1 cellular context compared by ENCODE assay signal in the genomic region with DNA sequence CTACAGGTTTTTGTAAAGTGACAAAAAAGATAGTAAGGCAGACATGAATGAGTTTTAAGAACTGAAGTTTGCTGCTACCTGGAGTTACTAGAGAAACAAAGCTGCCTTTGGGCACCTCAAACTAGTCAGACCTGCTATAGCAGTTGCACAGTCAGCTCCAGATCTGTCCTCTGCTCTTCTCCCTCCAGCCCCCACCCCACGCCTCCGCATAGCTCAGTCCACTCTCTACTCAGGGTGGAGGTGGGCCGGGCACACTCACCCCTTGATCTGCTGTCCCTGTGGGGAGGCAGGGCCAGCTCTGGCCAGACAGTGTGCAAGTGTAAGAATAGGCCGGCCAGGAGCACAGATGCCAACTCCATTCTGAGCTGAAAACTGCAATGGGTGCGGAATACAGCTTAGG.
A peak's percentile ranks its signal among the peaks of the same experiment; 100 is the strongest.
TF ChIP-seq lines count a peak whose summit lies in the region.

No MANE protein-coding gene starts in this region.

TF ChIP-seq in HepG2, 621 proteins besides CTCF, POLR2A, EP300 and RAD21 (continued from another document and continues in another):
- TF ChIP-seq, protein P1, sequence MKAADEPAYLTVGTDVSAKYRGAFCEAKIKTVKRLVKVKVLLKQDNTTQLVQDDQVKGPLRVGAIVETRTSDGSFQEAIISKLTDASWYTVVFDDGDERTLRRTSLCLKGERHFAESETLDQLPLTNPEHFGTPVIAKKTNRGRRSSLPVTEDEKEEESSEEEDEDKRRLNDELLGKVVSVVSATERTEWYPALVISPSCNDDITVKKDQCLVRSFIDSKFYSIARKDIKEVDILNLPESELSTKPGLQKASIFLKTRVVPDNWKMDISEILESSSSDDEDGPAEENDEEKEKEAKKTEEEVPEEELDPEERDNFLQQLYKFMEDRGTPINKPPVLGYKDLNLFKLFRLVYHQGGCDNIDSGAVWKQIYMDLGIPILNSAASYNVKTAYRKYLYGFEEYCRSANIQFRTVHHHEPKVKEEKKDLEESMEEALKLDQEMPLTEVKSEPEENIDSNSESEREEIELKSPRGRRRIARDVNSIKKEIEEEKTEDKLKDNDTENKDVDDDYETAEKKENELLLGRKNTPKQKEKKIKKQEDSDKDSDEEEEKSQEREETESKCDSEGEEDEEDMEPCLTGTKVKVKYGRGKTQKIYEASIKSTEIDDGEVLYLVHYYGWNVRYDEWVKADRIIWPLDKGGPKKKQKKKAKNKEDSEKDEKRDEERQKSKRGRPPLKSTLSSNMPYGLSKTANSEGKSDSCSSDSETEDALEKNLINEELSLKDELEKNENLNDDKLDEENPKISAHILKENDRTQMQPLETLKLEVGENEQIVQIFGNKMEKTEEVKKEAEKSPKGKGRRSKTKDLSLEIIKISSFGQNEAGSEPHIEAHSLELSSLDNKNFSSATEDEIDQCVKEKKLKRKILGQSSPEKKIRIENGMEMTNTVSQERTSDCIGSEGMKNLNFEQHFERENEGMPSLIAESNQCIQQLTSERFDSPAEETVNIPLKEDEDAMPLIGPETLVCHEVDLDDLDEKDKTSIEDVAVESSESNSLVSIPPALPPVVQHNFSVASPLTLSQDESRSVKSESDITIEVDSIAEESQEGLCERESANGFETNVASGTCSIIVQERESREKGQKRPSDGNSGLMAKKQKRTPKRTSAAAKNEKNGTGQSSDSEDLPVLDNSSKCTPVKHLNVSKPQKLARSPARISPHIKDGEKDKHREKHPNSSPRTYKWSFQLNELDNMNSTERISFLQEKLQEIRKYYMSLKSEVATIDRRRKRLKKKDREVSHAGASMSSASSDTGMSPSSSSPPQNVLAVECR (CRISPR knock-in tag; IDR thresholded peaks at IDR 0.05; ENCODE audit: borderline replicate concordance) = peak; percentile 38; the same call in 1 of the 2 replicates
- TF ChIP-seq MED1 (CRISPR knock-in tag; IDR thresholded peaks at IDR 0.05) (0 out of 2 replicates have a peak, but pooled peaks have one; percentile 27), HNF4A (CRISPR knock-in tag; IDR thresholded peaks at IDR 0.05) (peak; percentile 42; the same call in 1 of the 2 replicates), MTA1 (CRISPR knock-in tag; IDR thresholded peaks at IDR 0.05; ENCODE audit: borderline replicate concordance) (peak; percentile 72; the same call in 1 of the 2 replicates), SALL1 (CRISPR knock-in tag; IDR thresholded peaks at IDR 0.05) (peak; percentile 63; the same call in 1 of the 2 replicates), ZMYM4 (CRISPR knock-in tag; IDR thresholded peaks at IDR 0.05) (0 out of 2 replicates have a peak, but pooled peaks have one; percentile 47), ZBTB38 (CRISPR knock-in tag; IDR thresholded peaks at IDR 0.05) (0 out of 2 replicates have a peak, but pooled peaks have one; percentile 55), ZNF337 (CRISPR knock-in tag; IDR thresholded peaks at IDR 0.05; ENCODE audit: borderline replicate concordance, low read depth) (0 out of 2 replicates have a peak, but pooled peaks have one; percentile 20), ZNF121 (CRISPR knock-in tag; IDR thresholded peaks at IDR 0.05) (no peak), XRCC5 (optimal IDR thresholded peaks at IDR 0.05; ENCODE audit: low read length) (peak; percentile 85), DNMT3B (CRISPR knock-in tag; conservative IDR thresholded peaks at IDR 0.05) (no peak), TBX3 (IDR thresholded peaks at IDR 0.05; ENCODE audit: borderline replicate concordance) (no peak), GATAD2A (CRISPR knock-in tag; IDR thresholded peaks at IDR 0.05) (peak; percentile 47; the same call in 1 of the 2 replicates), LCORL (IDR thresholded peaks at IDR 0.05) (no peak), LCORL (CRISPR knock-in tag; IDR thresholded peaks at IDR 0.05) (peak; percentile 66; the same call in 1 of the 2 replicates), PHB2 (IDR thresholded peaks at IDR 0.05; ENCODE audit: partially characterized antibody) (no peak), HNRNPL (IDR thresholded peaks at IDR 0.05; ENCODE audit: low read depth, low read length) (0 out of 2 replicates have a peak, but pooled peaks have one; percentile 32), HMG20B (CRISPR knock-in tag; conservative IDR thresholded peaks at IDR 0.05) (no peak), PHF8 (CRISPR knock-in tag; IDR thresholded peaks at IDR 0.05) (0 out of 2 replicates have a peak, but pooled peaks have one; percentile 11), NFKB2 (CRISPR knock-in tag; IDR thresholded peaks at IDR 0.05; ENCODE audit: borderline replicate concordance) (peak; percentile 25; the same call in 1 of the 2 replicates), KLF6 (CRISPR knock-in tag; IDR thresholded peaks at IDR 0.05) (0 out of 2 replicates have a peak, but pooled peaks have one; percentile 10), TEAD3 (CRISPR knock-in tag; optimal IDR thresholded peaks at IDR 0.05; ENCODE audit: borderline replicate concordance) (peak; percentile 33), HCFC1 (IDR thresholded peaks at IDR 0.05; ENCODE audit: low read depth, low read length) (no peak), ZNF292 (CRISPR knock-in tag; IDR thresholded peaks at IDR 0.05; ENCODE audit: borderline replicate concordance, low read depth) (peak; percentile 52; the same call in 1 of the 2 replicates), MXI1 (IDR thresholded peaks at IDR 0.05; ENCODE audit: borderline replicate concordance, low read depth, low read length) (0 out of 3 replicates have a peak, but pooled peaks have one; percentile 19), YY1 (IDR thresholded peaks at IDR 0.05; ENCODE audit: insufficient read depth, insufficient replicate concordance, low read depth, low read length) (no peak), FOXO1 (CRISPR knock-in tag; IDR thresholded peaks at IDR 0.05) (0 out of 2 replicates have a peak, but pooled peaks have one; percentile 21)
- TF ChIP-seq, protein P2, sequence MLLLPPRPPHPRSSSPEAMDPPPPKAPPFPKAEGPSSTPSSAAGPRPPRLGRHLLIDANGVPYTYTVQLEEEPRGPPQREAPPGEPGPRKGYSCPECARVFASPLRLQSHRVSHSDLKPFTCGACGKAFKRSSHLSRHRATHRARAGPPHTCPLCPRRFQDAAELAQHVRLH (CRISPR knock-in tag; IDR thresholded peaks at IDR 0.05; ENCODE audit: borderline replicate concordance, low read depth) = no peak
- TF ChIP-seq, protein P3, sequence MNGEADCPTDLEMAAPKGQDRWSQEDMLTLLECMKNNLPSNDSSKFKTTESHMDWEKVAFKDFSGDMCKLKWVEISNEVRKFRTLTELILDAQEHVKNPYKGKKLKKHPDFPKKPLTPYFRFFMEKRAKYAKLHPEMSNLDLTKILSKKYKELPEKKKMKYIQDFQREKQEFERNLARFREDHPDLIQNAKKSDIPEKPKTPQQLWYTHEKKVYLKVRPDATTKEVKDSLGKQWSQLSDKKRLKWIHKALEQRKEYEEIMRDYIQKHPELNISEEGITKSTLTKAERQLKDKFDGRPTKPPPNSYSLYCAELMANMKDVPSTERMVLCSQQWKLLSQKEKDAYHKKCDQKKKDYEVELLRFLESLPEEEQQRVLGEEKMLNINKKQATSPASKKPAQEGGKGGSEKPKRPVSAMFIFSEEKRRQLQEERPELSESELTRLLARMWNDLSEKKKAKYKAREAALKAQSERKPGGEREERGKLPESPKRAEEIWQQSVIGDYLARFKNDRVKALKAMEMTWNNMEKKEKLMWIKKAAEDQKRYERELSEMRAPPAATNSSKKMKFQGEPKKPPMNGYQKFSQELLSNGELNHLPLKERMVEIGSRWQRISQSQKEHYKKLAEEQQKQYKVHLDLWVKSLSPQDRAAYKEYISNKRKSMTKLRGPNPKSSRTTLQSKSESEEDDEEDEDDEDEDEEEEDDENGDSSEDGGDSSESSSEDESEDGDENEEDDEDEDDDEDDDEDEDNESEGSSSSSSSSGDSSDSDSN (CRISPR knock-in tag; IDR thresholded peaks at IDR 0.05) = peak; percentile 47; the same call in 1 of the 2 replicates
- TF ChIP-seq, protein P4, sequence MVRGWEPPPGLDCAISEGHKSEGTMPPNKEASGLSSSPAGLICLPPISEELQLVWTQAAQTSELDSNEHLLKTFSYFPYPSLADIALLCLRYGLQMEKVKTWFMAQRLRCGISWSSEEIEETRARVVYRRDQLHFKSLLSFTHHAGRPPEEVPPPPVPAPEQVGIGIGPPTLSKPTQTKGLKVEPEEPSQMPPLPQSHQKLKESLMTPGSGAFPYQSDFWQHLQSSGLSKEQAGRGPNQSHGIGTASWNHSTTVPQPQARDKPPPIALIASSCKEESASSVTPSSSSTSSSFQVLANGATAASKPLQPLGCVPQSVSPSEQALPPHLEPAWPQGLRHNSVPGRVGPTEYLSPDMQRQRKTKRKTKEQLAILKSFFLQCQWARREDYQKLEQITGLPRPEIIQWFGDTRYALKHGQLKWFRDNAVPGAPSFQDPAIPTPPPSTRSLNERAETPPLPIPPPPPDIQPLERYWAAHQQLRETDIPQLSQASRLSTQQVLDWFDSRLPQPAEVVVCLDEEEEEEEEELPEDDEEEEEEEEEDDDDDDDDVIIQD (CRISPR knock-in tag; IDR thresholded peaks at IDR 0.05; ENCODE audit: low read depth) = peak; percentile 35; the same call in 1 of the 2 replicates
- TF ChIP-seq, protein P5, sequence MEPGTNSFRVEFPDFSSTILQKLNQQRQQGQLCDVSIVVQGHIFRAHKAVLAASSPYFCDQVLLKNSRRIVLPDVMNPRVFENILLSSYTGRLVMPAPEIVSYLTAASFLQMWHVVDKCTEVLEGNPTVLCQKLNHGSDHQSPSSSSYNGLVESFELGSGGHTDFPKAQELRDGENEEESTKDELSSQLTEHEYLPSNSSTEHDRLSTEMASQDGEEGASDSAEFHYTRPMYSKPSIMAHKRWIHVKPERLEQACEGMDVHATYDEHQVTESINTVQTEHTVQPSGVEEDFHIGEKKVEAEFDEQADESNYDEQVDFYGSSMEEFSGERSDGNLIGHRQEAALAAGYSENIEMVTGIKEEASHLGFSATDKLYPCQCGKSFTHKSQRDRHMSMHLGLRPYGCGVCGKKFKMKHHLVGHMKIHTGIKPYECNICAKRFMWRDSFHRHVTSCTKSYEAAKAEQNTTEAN (CRISPR knock-in tag; conservative IDR thresholded peaks at IDR 0.05) = peak; percentile 51; the same call in 1 of the 2 replicates
- TF ChIP-seq, protein P6, sequence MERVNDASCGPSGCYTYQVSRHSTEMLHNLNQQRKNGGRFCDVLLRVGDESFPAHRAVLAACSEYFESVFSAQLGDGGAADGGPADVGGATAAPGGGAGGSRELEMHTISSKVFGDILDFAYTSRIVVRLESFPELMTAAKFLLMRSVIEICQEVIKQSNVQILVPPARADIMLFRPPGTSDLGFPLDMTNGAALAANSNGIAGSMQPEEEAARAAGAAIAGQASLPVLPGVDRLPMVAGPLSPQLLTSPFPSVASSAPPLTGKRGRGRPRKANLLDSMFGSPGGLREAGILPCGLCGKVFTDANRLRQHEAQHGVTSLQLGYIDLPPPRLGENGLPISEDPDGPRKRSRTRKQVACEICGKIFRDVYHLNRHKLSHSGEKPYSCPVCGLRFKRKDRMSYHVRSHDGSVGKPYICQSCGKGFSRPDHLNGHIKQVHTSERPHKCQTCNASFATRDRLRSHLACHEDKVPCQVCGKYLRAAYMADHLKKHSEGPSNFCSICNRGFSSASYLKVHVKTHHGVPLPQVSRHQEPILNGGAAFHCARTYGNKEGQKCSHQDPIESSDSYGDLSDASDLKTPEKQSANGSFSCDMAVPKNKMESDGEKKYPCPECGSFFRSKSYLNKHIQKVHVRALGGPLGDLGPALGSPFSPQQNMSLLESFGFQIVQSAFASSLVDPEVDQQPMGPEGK (CRISPR knock-in tag; IDR thresholded peaks at IDR 0.05) = peak; percentile 80
- TF ChIP-seq, protein P7, sequence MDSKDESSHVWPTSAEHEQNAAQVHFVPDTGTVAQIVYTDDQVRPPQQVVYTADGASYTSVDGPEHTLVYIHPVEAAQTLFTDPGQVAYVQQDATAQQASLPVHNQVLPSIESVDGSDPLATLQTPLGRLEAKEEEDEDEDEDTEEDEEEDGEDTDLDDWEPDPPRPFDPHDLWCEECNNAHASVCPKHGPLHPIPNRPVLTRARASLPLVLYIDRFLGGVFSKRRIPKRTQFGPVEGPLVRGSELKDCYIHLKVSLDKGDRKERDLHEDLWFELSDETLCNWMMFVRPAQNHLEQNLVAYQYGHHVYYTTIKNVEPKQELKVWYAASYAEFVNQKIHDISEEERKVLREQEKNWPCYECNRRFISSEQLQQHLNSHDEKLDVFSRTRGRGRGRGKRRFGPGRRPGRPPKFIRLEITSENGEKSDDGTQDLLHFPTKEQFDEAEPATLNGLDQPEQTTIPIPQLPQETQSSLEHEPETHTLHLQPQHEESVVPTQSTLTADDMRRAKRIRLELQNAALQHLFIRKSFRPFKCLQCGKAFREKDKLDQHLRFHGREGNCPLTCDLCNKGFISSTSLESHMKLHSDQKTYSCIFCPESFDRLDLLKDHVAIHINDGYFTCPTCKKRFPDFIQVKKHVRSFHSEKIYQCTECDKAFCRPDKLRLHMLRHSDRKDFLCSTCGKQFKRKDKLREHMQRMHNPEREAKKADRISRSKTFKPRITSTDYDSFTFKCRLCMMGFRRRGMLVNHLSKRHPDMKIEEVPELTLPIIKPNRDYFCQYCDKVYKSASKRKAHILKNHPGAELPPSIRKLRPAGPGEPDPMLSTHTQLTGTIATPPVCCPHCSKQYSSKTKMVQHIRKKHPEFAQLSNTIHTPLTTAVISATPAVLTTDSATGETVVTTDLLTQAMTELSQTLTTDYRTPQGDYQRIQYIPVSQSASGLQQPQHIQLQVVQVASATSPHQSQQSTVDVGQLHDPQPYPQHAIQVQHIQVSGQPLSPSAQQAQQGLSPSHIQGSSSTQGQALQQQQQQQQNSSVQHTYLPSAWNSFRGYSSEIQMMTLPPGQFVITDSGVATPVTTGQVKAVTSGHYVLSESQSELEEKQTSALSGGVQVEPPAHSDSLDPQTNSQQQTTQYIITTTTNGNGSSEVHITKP (CRISPR knock-in tag; IDR thresholded peaks at IDR 0.05; ENCODE audit: low read depth) = peak; percentile 92
- TF ChIP-seq, protein P8, sequence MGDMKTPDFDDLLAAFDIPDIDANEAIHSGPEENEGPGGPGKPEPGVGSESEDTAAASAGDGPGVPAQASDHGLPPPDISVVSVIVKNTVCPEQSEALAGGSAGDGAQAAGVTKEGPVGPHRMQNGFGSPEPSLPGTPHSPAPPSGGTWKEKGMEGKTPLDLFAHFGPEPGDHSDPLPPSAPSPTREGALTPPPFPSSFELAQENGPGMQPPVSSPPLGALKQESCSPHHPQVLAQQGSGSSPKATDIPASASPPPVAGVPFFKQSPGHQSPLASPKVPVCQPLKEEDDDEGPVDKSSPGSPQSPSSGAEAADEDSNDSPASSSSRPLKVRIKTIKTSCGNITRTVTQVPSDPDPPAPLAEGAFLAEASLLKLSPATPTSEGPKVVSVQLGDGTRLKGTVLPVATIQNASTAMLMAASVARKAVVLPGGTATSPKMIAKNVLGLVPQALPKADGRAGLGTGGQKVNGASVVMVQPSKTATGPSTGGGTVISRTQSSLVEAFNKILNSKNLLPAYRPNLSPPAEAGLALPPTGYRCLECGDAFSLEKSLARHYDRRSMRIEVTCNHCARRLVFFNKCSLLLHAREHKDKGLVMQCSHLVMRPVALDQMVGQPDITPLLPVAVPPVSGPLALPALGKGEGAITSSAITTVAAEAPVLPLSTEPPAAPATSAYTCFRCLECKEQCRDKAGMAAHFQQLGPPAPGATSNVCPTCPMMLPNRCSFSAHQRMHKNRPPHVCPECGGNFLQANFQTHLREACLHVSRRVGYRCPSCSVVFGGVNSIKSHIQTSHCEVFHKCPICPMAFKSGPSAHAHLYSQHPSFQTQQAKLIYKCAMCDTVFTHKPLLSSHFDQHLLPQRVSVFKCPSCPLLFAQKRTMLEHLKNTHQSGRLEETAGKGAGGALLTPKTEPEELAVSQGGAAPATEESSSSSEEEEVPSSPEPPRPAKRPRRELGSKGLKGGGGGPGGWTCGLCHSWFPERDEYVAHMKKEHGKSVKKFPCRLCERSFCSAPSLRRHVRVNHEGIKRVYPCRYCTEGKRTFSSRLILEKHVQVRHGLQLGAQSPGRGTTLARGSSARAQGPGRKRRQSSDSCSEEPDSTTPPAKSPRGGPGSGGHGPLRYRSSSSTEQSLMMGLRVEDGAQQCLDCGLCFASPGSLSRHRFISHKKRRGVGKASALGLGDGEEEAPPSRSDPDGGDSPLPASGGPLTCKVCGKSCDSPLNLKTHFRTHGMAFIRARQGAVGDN (CRISPR knock-in tag; IDR thresholded peaks at IDR 0.05) = peak; percentile 66
